Comparison of ENCODE assay signal across 14 cellular contexts in genomic region chr10:26960308-26960707, GRCh38.
"Had no signal": no experiment of that assay in that cellular context is flagged by ENCODE, and none has a peak within 500 bp of the region (broad histone marks: within the 10 kb centered on the region; RNA-seq: fewer than 3 reads in every experiment).

No MANE protein-coding gene starts in this region.

- H3K27me3 ChIP-seq: ascending aorta, heart left ventricle, pancreas, vagina had no signal

- H3K9me3 ChIP-seq: ascending aorta, heart left ventricle, pancreas, vagina had no signal

- H3K36me3 ChIP-seq: ascending aorta, heart left ventricle, pancreas, vagina, WERI-Rb-1 had no signal

- DNase-seq: activated gamma-delta T cell treated with Interleukin-2 at 50 U/mL for 16 hours; activated T-cell treated with anti-CD3 and anti-CD28 coated beads, Interleukin-2, amount 50 U/mL, for 1 hour; central memory CD4-positive, alpha-beta T cell; dermis blood vessel endothelial cell; effector CD8-positive, alpha-beta T cell; erythroblast; heart left ventricle; nephron progenitor cell; pancreas; right cardiac atrium; stimulated activated CD4-positive, alpha-beta T cell treated with anti-CD3 and anti-CD28 coated beads, Interleukin-1b, Interleukin-23, amount 100 ng/mL, for 48 hours; WERI-Rb-1 had no signal

- H3K4me1 ChIP-seq: ascending aorta, heart left ventricle, pancreas, vagina had no signal

- H3K4me3 ChIP-seq: ascending aorta, heart left ventricle, pancreas, vagina had no signal
